In genomic region chr10:52143338-52143737, GRCh38 we compare ENCODE assay signal across 27 cellular contexts.
"Had no signal": no experiment of that assay in that cellular context is flagged by ENCODE, and none has a peak within 500 bp of the region (broad histone marks: within the 10 kb centered on the region; RNA-seq: fewer than 3 reads in every experiment).

No MANE protein-coding gene starts in this region.

- DNase-seq: activated CD4-positive, alpha-beta T cell treated with anti-CD3 and anti-CD28 coated beads for 36 hours; activated CD4-positive, alpha-beta T cell treated with anti-CD3 and anti-CD28 coated beads, Interleukin-2, amount 50 U/mL, for 1 hour; activated CD8-positive, alpha-beta memory T cell treated with anti-CD3 and anti-CD28 coated beads, Interleukin-2, amount 50 U/mL, for 4 hours; activated CD8-positive, alpha-beta T cell treated with anti-CD3 and anti-CD28 coated beads for 36 hours; activated effector memory CD4-positive, alpha-beta T cell treated with Interleukin-2 at 50 U/mL for 16 hours; activated naive CD4-positive, alpha-beta T cell; aorta; body of pancreas; MM.1S; NCI-H1105 treated with DMSO at 0.1 percent for 48 hours; NCI-H1436 treated with DMSO at 0.1 percent for 48 hours; NCI-H187 treated with DMSO at 0.1 percent for 48 hours; NCI-H2107; NCI-H2171 treated with DMSO at 0.1 percent for 48 hours; NCI-H345; NCI-H510A treated with DMSO at 0.1 percent for 48 hours; Peyer's patch; Right ventricle myocardium superior; SJCRH30; SK-N-SH; T-helper 1 cell had no signal

- H3K27ac ChIP-seq: body of pancreas, KMS-11, Peyer's patch, RWPE1, SJCRH30, VCaP had no signal

- H3K9me3 ChIP-seq: body of pancreas, Peyer's patch, SJCRH30, SK-N-SH had no signal

- H3K4me2 ChIP-seq: KMS-11, SK-N-SH had no signal

- H3K9me3 Mint-ChIP-seq: activated CD8-positive, alpha-beta T cell treated with anti-CD3 and anti-CD28 coated beads for 36 hours; activated naive CD4-positive, alpha-beta T cell treated with anti-CD3 and anti-CD28 coated beads, Interleukin-2, amount 50 U/mL, for 24 hours; activated T-helper 1 cell treated with anti-CD3 and anti-CD28 coated beads, Interleukin-12 subunit alpha, Interleukin-12 subunit beta, Interleukin-2, Interleukin-4 antibody, amounts not matched to agents 30 ng/mL and 10 ng/mL and 1 ng/mL, durations not matched to agents 14 hours and 24 hours and 36 hours had no signal

- H3K4me1 Mint-ChIP-seq: activated CD4-positive, alpha-beta T cell treated with anti-CD3 and anti-CD28 coated beads for 36 hours; activated naive CD4-positive, alpha-beta T cell treated with anti-CD3 and anti-CD28 coated beads, Interleukin-2, amount 50 U/mL, for 24 hours; central memory CD8-positive, alpha-beta T cell had no signal

- H3K27ac Mint-ChIP-seq: activated CD4-positive, alpha-beta T cell treated with anti-CD3 and anti-CD28 coated beads for 36 hours; activated CD8-positive, alpha-beta T cell treated with anti-CD3 and anti-CD28 coated beads for 36 hours; activated naive CD4-positive, alpha-beta T cell treated with anti-CD3 and anti-CD28 coated beads, Interleukin-2, amount 50 U/mL, for 24 hours; activated T-helper 1 cell treated with anti-CD3 and anti-CD28 coated beads, Interleukin-12 subunit alpha, Interleukin-12 subunit beta, Interleukin-2, Interleukin-4 antibody, amounts not matched to agents 30 ng/mL and 10 ng/mL and 1 ng/mL, durations not matched to agents 14 hours and 24 hours and 36 hours had no signal

- H3K27me3 Mint-ChIP-seq: activated CD4-positive, alpha-beta T cell treated with anti-CD3 and anti-CD28 coated beads for 36 hours; activated CD8-positive, alpha-beta T cell treated with anti-CD3 and anti-CD28 coated beads for 36 hours; activated naive CD4-positive, alpha-beta T cell treated with anti-CD3 and anti-CD28 coated beads, Interleukin-2, amount 50 U/mL, for 24 hours; central memory CD8-positive, alpha-beta T cell had no signal

- H3K36me3 ChIP-seq: Peyer's patch, SJCRH30 had no signal

- H3K4me1 ChIP-seq: body of pancreas, Peyer's patch had no signal

- H3K4me3 Mint-ChIP-seq: activated CD4-positive, alpha-beta T cell treated with anti-CD3 and anti-CD28 coated beads for 36 hours; activated CD8-positive, alpha-beta T cell treated with anti-CD3 and anti-CD28 coated beads for 36 hours; activated naive CD4-positive, alpha-beta T cell treated with anti-CD3 and anti-CD28 coated beads, Interleukin-2, amount 50 U/mL, for 24 hours; activated T-helper 1 cell treated with anti-CD3 and anti-CD28 coated beads, Interleukin-12 subunit alpha, Interleukin-12 subunit beta, Interleukin-2, Interleukin-4 antibody, amounts not matched to agents 30 ng/mL and 10 ng/mL and 1 ng/mL, durations not matched to agents 14 hours and 24 hours and 36 hours; central memory CD8-positive, alpha-beta T cell had no signal

- H3K27me3 ChIP-seq: body of pancreas, Peyer's patch, SJCRH30 had no signal

- H3K9ac ChIP-seq: KMS-11, SK-N-SH had no signal

- H3K36me3 Mint-ChIP-seq: activated naive CD4-positive, alpha-beta T cell treated with anti-CD3 and anti-CD28 coated beads, Interleukin-2, amount 50 U/mL, for 24 hours had no signal

- H3K4me3 ChIP-seq: body of pancreas, Peyer's patch, SJCRH30 had no signal

- ATAC-seq: activated CD4-positive, alpha-beta T cell treated with anti-CD3 and anti-CD28 coated beads for 36 hours; activated CD8-positive, alpha-beta T cell treated with anti-CD3 and anti-CD28 coated beads for 36 hours; body of pancreas had no signal
